ENCODE assay signal across 10 cellular contexts in genomic region chr22:41526226-41526531, GRCh38. TPM values are rescaled to one million over a fixed set of nuclear protein-coding genes. Genes with fewer than 3 reads are reported as not detected.
A peak's percentile ranks its signal among the peaks of the same experiment; 100 is the strongest.
DNase-seq lines count a peak whose midpoint lies in the region; ATAC-seq and TF ChIP-seq lines count a peak whose summit lies in the region.
"Had no signal": no experiment of that assay in that cellular context is flagged by ENCODE, and none has a peak within 500 bp of the region (broad histone marks: within the 10 kb centered on the region; RNA-seq: fewer than 3 reads in every experiment).

No MANE protein-coding gene starts in this region.

- POLR2A ChIA-PET in activated CD4-positive, alpha-beta memory T cell treated with anti-CD3 and anti-CD28 coated beads, Interleukin-2, amount 10 ng/mL, durations not matched to agents 7 days and 5 days (lab: Charles Lee) = interaction anchor here (1.4 to 1.9 kb wide), 3 partner anchors 8 to 122 kb away, joined by 5 to 9 read pairs (median 5); partner anchors contain the start of gene TOB2

- DNase-seq in Calu3 (no peak), gastrocnemius medialis (no peak), GM19240 (ENCODE audit: insufficient read length, low spot score) (no peak), foreskin keratinocyte (no peak), hippocampal formation (lab: John Stamatoyannopoulos, UW) (no peak)
- DNase-seq in activated CD4-positive, alpha-beta memory T cell treated with anti-CD3 and anti-CD28 coated beads, Interleukin-2, amount 10 ng/mL, durations not matched to agents 7 days and 5 days = no peak

- TF ChIP-seq POLR2A in gastroesophageal sphincter (IDR thresholded peaks at IDR 0.05) (no peak), gastrocnemius medialis (IDR thresholded peaks at IDR 0.05) (no peak)

- H3K9me3 Mint-ChIP-seq in Calu3 (ENCODE audit: low read depth, unreplicated experiment) = no peaks in the 10 kb centered on the region
- no peaks in the 10 kb centered on the region for H3K9me3 Mint-ChIP-seq in activated CD4-positive, alpha-beta memory T cell treated with anti-CD3 and anti-CD28 coated beads, Interleukin-2, amount 10 ng/mL, durations not matched to agents 7 days and 5 days

- TF ChIP-seq CTCF in Calu3 (IDR thresholded peaks at IDR 0.05; ENCODE audit: unreplicated experiment) = no peak
- TF ChIP-seq CTCF in gastroesophageal sphincter (IDR thresholded peaks at IDR 0.05) = no peak
- TF ChIP-seq CTCF in gastrocnemius medialis (IDR thresholded peaks at IDR 0.05 in 4 of 5, conservative IDR thresholded peaks at IDR 0.05 in 1 of 5) = no peak
- TF ChIP-seq CTCF in foreskin keratinocyte (conservative IDR thresholded peaks at IDR 0.05) = no peak

- in situ Hi-C loops in gastrocnemius medialis (cut with MboI; ENCODE audit: low sequenced_read_pairs in 4 of 4) = loop anchor here in 1 of 4 donors (25.0 kb wide), 1 partner anchor 239 kb away; the partner anchor contains the start of gene RANGAP1

- no TSS peak for BruUV-seq in Calu3 (replicated peaks; lab: Mats Ljungman, UMichigan)

- intact Hi-C loops in Calu3 (cut with micrococcal nuclease; ENCODE audit: unreplicated experiment) (no loop called here), gastrocnemius medialis (cut with DNase I; ENCODE audit: low total_unique reads) (loop anchor here (1.0 to 5.0 kb wide), 2 partner anchors 123 to 199 kb away; no protein-coding TSS in a partner anchor)

- CTCF ChIA-PET in Calu3 (lab: Charles Lee) = interaction anchor here (1.0 to 1.9 kb wide), 3 partner anchors 122 to 603 kb away, joined by 4 to 13 read pairs (median 4); no protein-coding TSS in a partner anchor
- CTCF ChIA-PET in activated CD4-positive, alpha-beta memory T cell treated with anti-CD3 and anti-CD28 coated beads, Interleukin-2, amount 10 ng/mL, durations not matched to agents 7 days and 5 days (lab: Charles Lee) = interaction anchor here (0.9 to 5.3 kb wide), 11 partner anchors 8 to 244 kb away, joined by 3 to 78 read pairs (median 3); partner anchors contain the start of genes ACO2 and PHF5A

- ATAC-seq in gastroesophageal sphincter = no peak
- ATAC-seq in gastrocnemius medialis = no peak
- no peak for ATAC-seq in GM21360 (IDR thresholded peaks at IDR 0.05; ENCODE audit: unreplicated experiment)
- ATAC-seq in foreskin keratinocyte = no peak

- TF ChIP-seq EP300 in gastroesophageal sphincter (IDR thresholded peaks at IDR 0.05) = no peak

- no peaks in the 10 kb centered on the region for H3K4me1 Mint-ChIP-seq in Calu3 (ENCODE audit: low read depth, unreplicated experiment)
- H3K4me1 Mint-ChIP-seq in activated CD4-positive, alpha-beta memory T cell treated with anti-CD3 and anti-CD28 coated beads, Interleukin-2, amount 10 ng/mL, durations not matched to agents 7 days and 5 days = peaks cover 13% of the 10 kb centered on the region

- peaks cover 86% of the 10 kb centered on the region for H3K36me3 Mint-ChIP-seq in Calu3 (ENCODE audit: insufficient read depth, unreplicated experiment)
- peaks cover 27% of the 10 kb centered on the region for H3K36me3 Mint-ChIP-seq in activated CD4-positive, alpha-beta memory T cell treated with anti-CD3 and anti-CD28 coated beads, Interleukin-2, amount 10 ng/mL, durations not matched to agents 7 days and 5 days (ENCODE audit: low read depth)

- H3K27me3 ChIP-seq in gastroesophageal sphincter = no peaks in the 10 kb centered on the region
- H3K27me3 ChIP-seq in gastrocnemius medialis = no peaks in the 10 kb centered on the region
- H3K27me3 ChIP-seq in foreskin keratinocyte = no peaks in the 10 kb centered on the region
- H3K27me3 ChIP-seq: colonic mucosa had no signal

- H3K4me1 ChIP-seq in gastroesophageal sphincter = peaks cover 7 to 50% (median 31%) of the 10 kb centered on the region in 3 donors
- H3K4me1 ChIP-seq in gastrocnemius medialis = peaks cover 26 to 31% of the 10 kb centered on the region in 2 donors
- H3K4me1 ChIP-seq in foreskin keratinocyte = no peaks in the 10 kb centered on the region
- H3K4me1 ChIP-seq: colonic mucosa had no signal

- H3K36me3 ChIP-seq in gastroesophageal sphincter = peaks cover 0 to 79% of the 10 kb centered on the region in 2 donors
- H3K36me3 ChIP-seq in gastrocnemius medialis = peaks cover 0 to 89% of the 10 kb centered on the region in 2 donors

- H3K9me3 ChIP-seq in gastroesophageal sphincter (no peaks in the 10 kb centered on the region), gastrocnemius medialis (no peaks in the 10 kb centered on the region)
- H3K9me3 ChIP-seq: colonic mucosa had no signal

- H3K27me3 Mint-ChIP-seq in Calu3 (ENCODE audit: unreplicated experiment) = no peaks in the 10 kb centered on the region
- no peaks in the 10 kb centered on the region for H3K27me3 Mint-ChIP-seq in activated CD4-positive, alpha-beta memory T cell treated with anti-CD3 and anti-CD28 coated beads, Interleukin-2, amount 10 ng/mL, durations not matched to agents 7 days and 5 days

- no CpG with 5 or more reads among the region's 7 CpGs for WGBS in gastroesophageal sphincter (ENCODE audit: low coverage in 1 of 2), 2 donors

- H3K27ac Mint-ChIP-seq in Calu3 (ENCODE audit: unreplicated experiment) = peak overlapping the region; percentile 77
- peak overlapping the region; percentile 49 for H3K27ac Mint-ChIP-seq in activated CD4-positive, alpha-beta memory T cell treated with anti-CD3 and anti-CD28 coated beads, Interleukin-2, amount 10 ng/mL, durations not matched to agents 7 days and 5 days

- H3K27ac ChIP-seq in gastroesophageal sphincter = peak overlapping the region; percentile 91 to 97 (median 93)
- peak overlapping the region; percentile 73 to 96 (median 84) for H3K27ac ChIP-seq in gastrocnemius medialis
- H3K27ac ChIP-seq in foreskin keratinocyte = no peak overlapping the region
- H3K27ac ChIP-seq: colonic mucosa had no signal

- no peak overlapping the region for H3K4me3 Mint-ChIP-seq in Calu3 (ENCODE audit: low read depth, unreplicated experiment)
- no peak overlapping the region for H3K4me3 Mint-ChIP-seq in activated CD4-positive, alpha-beta memory T cell treated with anti-CD3 and anti-CD28 coated beads, Interleukin-2, amount 10 ng/mL, durations not matched to agents 7 days and 5 days

- H3K4me3 ChIP-seq in gastroesophageal sphincter (no peak overlapping the region), gastrocnemius medialis (no peak overlapping the region)
- H3K4me3 ChIP-seq: colonic mucosa had no signal

RNA-seq across cellular contexts. Expression of gene POLR3H, which starts 18.1 kb away (rescaled TPM):
- total RNA-seq in Calu3 (2022) (49.7 and 53.8 TPM in 2 replicates), gastroesophageal sphincter (10 to 100 TPM; 17.7 to 27.0 (median 23.4) TPM), gastrocnemius medialis (10 to 100 TPM in 1 of 4 donors, 1 to 10 TPM in 3; 5.7 to 11.0 (median 6.9) TPM), foreskin keratinocyte (32.7 and 32.9 TPM in 2 replicates)
- total RNA-seq in activated CD4-positive, alpha-beta memory T cell treated with anti-CD3 and anti-CD28 coated beads, Interleukin-2, amount 10 ng/mL, durations not matched to agents 7 days and 5 days = 10 to 100 TPM; 19.2 to 20.5 TPM
- 56.7 and 60.3 TPM in 2 replicates for polyA plus RNA-seq in foreskin keratinocyte

RNA-seq across cellular contexts. Expression of gene CSDC2, which starts 34.6 kb away (rescaled TPM):
- total RNA-seq in Calu3 (2022) (not detected in 2 replicates), gastroesophageal sphincter (10 to 100 TPM in 1 of 4 donors, 1 to 10 TPM in 3; 3.0 to 22.2 (median 5.8) TPM), gastrocnemius medialis (1 to 10 TPM in 1 of 4 donors, under 1 TPM in 3; 0.41 to 3.9 (median 0.89) TPM), foreskin keratinocyte (not detected in 2 replicates)
- not detected for total RNA-seq in activated CD4-positive, alpha-beta memory T cell treated with anti-CD3 and anti-CD28 coated beads, Interleukin-2, amount 10 ng/mL, durations not matched to agents 7 days and 5 days
- polyA plus RNA-seq in foreskin keratinocyte = not detected in 2 replicates
- total RNA-seq: SK-MEL-5 had no signal

RNA-seq across cellular contexts. Expression of gene ACO2, which starts 57.3 kb away (rescaled TPM):
- total RNA-seq in Calu3 (2022) (94.0 and 94.5 TPM in 2 replicates), gastroesophageal sphincter (100 to 1,000 TPM; 115 to 227 (median 132) TPM), gastrocnemius medialis (100 to 1,000 TPM; 361 to 763 (median 473) TPM), foreskin keratinocyte (76.5 and 79.6 TPM in 2 replicates)
- 10 to 100 TPM; 69.9 to 72.2 TPM for total RNA-seq in activated CD4-positive, alpha-beta memory T cell treated with anti-CD3 and anti-CD28 coated beads, Interleukin-2, amount 10 ng/mL, durations not matched to agents 7 days and 5 days
- polyA plus RNA-seq in foreskin keratinocyte = 68.4 and 74.2 TPM in 2 replicates

RNA-seq across cellular contexts. Expression of gene PHF5A, which starts 57.7 kb away (rescaled TPM):
- total RNA-seq in Calu3 (2022) (53.3 and 68.5 TPM in 2 replicates), gastroesophageal sphincter (10 to 100 TPM; 26.7 to 44.5 (median 39.2) TPM), gastrocnemius medialis (10 to 100 TPM; 33.8 to 43.5 (median 38.9) TPM), foreskin keratinocyte (80.0 and 82.6 TPM in 2 replicates)
- 10 to 100 TPM; 43.9 to 55.3 TPM for total RNA-seq in activated CD4-positive, alpha-beta memory T cell treated with anti-CD3 and anti-CD28 coated beads, Interleukin-2, amount 10 ng/mL, durations not matched to agents 7 days and 5 days
- 88.2 and 98.2 TPM in 2 replicates for polyA plus RNA-seq in foreskin keratinocyte
